Comparison of ENCODE assay signal across 2 cellular contexts in genomic region chr17:81867123-81867951, GRCh38.
TF ChIP-seq lines count a peak whose summit lies in the region.

No MANE protein-coding gene starts in this region.

TF ChIP-seq in HCT116, 20 proteins besides CTCF, POLR2A, EP300 and RAD21:
- TF ChIP-seq ZFX (IDR thresholded peaks at IDR 0.05) = peak; percentile 55; the same call in 1 of the 2 replicates
- TF ChIP-seq YY1 (IDR thresholded peaks at IDR 0.05; ENCODE audit: extremely low read depth, insufficient replicate concordance, low read depth, low read length) = peak; percentile 43
- TF ChIP-seq MAX (IDR thresholded peaks at IDR 0.05) = no peak
- no peak for TF ChIP-seq REST (IDR thresholded peaks at IDR 0.05; ENCODE audit: low read depth)
- TF ChIP-seq ZBTB33 (IDR thresholded peaks at IDR 0.05; ENCODE audit: extremely low read depth, insufficient replicate concordance, low read length) = peak; percentile 55
- no peak; the same call in 1 of the 2 replicates for TF ChIP-seq POLR2AphosphoS5 (IDR thresholded peaks at IDR 0.05; ENCODE audit: low read depth, low read length)
- TF ChIP-seq ATF3 (IDR thresholded peaks at IDR 0.05) = no peak
- no peak for TF ChIP-seq ELF1 (IDR thresholded peaks at IDR 0.05; ENCODE audit: borderline replicate concordance, low read depth)
- no peak for TF ChIP-seq ZNF274 (IDR thresholded peaks at IDR 0.05; ENCODE audit: low read depth, low read length)
- TF ChIP-seq CEBPB (IDR thresholded peaks at IDR 0.05; ENCODE audit: low read depth) = no peak

TF ChIP-seq in WTC11, 78 proteins besides CTCF, POLR2A, EP300 and RAD21 (continues in another document):
- TF ChIP-seq ZNF219 (CRISPR knock-in tag; IDR thresholded peaks at IDR 0.05; ENCODE audit: borderline replicate concordance) = no peak
- no peak for TF ChIP-seq IRF1 (CRISPR knock-in tag; IDR thresholded peaks at IDR 0.05)
- TF ChIP-seq HMGA2 (CRISPR knock-in tag; IDR thresholded peaks at IDR 0.05) = no peak
- no peak for TF ChIP-seq ZSCAN18 (CRISPR knock-in tag; IDR thresholded peaks at IDR 0.05)
- no peak for TF ChIP-seq E2F5 (CRISPR knock-in tag; IDR thresholded peaks at IDR 0.05)
- TF ChIP-seq NR2C2 (CRISPR knock-in tag; IDR thresholded peaks at IDR 0.05) = 0 out of 2 replicates have a peak, but pooled peaks have one; percentile 9
- TF ChIP-seq SOX15 (CRISPR knock-in tag; IDR thresholded peaks at IDR 0.05) = no peak
- TF ChIP-seq SP1 (CRISPR knock-in tag; conservative IDR thresholded peaks at IDR 0.05) = peak; percentile 44; the same call in 1 of the 2 replicates
- no peak for TF ChIP-seq GRHL2 (CRISPR knock-in tag; IDR thresholded peaks at IDR 0.05; ENCODE audit: insufficient replicate concordance, severe bottlenecking)
- TF ChIP-seq ZNF317 (CRISPR knock-in tag; IDR thresholded peaks at IDR 0.05; ENCODE audit: borderline replicate concordance, low read depth) = no peak
- TF ChIP-seq CBFB (CRISPR knock-in tag; IDR thresholded peaks at IDR 0.05; ENCODE audit: low read depth) = no peak
- TF ChIP-seq FOXK1 (CRISPR knock-in tag; IDR thresholded peaks at IDR 0.05) = 0 out of 2 replicates have a peak, but pooled peaks have one; percentile 13
- TF ChIP-seq NFATC4 (CRISPR knock-in tag; IDR thresholded peaks at IDR 0.05) = peak; percentile 6; the same call in 1 of the 2 replicates
- no peak for TF ChIP-seq ZNF512 (CRISPR knock-in tag; IDR thresholded peaks at IDR 0.05; ENCODE audit: borderline replicate concordance)
- no peak for TF ChIP-seq CREB1 (CRISPR knock-in tag; IDR thresholded peaks at IDR 0.05)
- TF ChIP-seq E2F1 (CRISPR knock-in tag; IDR thresholded peaks at IDR 0.05) = 0 out of 2 replicates have a peak, but pooled peaks have one; percentile 34
- no peak for TF ChIP-seq SMAD4 (CRISPR knock-in tag; IDR thresholded peaks at IDR 0.05)
- TF ChIP-seq FOXP4 (CRISPR knock-in tag; IDR thresholded peaks at IDR 0.05) = no peak
- no peak for TF ChIP-seq PREB (CRISPR knock-in tag; IDR thresholded peaks at IDR 0.05; ENCODE audit: borderline replicate concordance)
- TF ChIP-seq ATF1 (CRISPR knock-in tag; IDR thresholded peaks at IDR 0.05) = no peak
- peak; percentile 44; the same call in 1 of the 2 replicates for TF ChIP-seq JUN (CRISPR knock-in tag; IDR thresholded peaks at IDR 0.05)
- 0 out of 2 replicates have a peak, but pooled peaks have one; percentile 1 for TF ChIP-seq RORB (CRISPR knock-in tag; IDR thresholded peaks at IDR 0.05)
- no peak for TF ChIP-seq ATF3 (CRISPR knock-in tag; conservative IDR thresholded peaks at IDR 0.05)
- TF ChIP-seq GABPB1 (CRISPR knock-in tag; IDR thresholded peaks at IDR 0.05) = peak; percentile 39; the same call in 1 of the 2 replicates
- TF ChIP-seq ETV6 (CRISPR knock-in tag; IDR thresholded peaks at IDR 0.05) = no peak
- no peak for TF ChIP-seq ZNF425 (CRISPR knock-in tag; conservative IDR thresholded peaks at IDR 0.05)
- 0 out of 2 replicates have a peak, but pooled peaks have one; percentile 76 for TF ChIP-seq SMAD3 (CRISPR knock-in tag; IDR thresholded peaks at IDR 0.05; ENCODE audit: borderline replicate concordance)
- TF ChIP-seq ZNF423 (CRISPR knock-in tag; IDR thresholded peaks at IDR 0.05) = no peak
- 0 out of 2 replicates have a peak, but pooled peaks have one; percentile 26 for TF ChIP-seq ZNF138 (CRISPR knock-in tag; conservative IDR thresholded peaks at IDR 0.05)
- TF ChIP-seq AFF4 (CRISPR knock-in tag; IDR thresholded peaks at IDR 0.05; ENCODE audit: borderline replicate concordance) = peak; percentile 66; the same call in 1 of the 2 replicates
- no peak; the same call in 1 of the 2 replicates for TF ChIP-seq ESRRA (CRISPR knock-in tag; IDR thresholded peaks at IDR 0.05; ENCODE audit: borderline replicate concordance)
- no peak for TF ChIP-seq HMGXB4 (CRISPR knock-in tag; IDR thresholded peaks at IDR 0.05)
- TF ChIP-seq TEAD1 (CRISPR knock-in tag; IDR thresholded peaks at IDR 0.05) = 0 out of 2 replicates have a peak, but pooled peaks have one; percentile 59
